Comparison of ENCODE assay signal across 24 cellular contexts in the genomic region with DNA sequence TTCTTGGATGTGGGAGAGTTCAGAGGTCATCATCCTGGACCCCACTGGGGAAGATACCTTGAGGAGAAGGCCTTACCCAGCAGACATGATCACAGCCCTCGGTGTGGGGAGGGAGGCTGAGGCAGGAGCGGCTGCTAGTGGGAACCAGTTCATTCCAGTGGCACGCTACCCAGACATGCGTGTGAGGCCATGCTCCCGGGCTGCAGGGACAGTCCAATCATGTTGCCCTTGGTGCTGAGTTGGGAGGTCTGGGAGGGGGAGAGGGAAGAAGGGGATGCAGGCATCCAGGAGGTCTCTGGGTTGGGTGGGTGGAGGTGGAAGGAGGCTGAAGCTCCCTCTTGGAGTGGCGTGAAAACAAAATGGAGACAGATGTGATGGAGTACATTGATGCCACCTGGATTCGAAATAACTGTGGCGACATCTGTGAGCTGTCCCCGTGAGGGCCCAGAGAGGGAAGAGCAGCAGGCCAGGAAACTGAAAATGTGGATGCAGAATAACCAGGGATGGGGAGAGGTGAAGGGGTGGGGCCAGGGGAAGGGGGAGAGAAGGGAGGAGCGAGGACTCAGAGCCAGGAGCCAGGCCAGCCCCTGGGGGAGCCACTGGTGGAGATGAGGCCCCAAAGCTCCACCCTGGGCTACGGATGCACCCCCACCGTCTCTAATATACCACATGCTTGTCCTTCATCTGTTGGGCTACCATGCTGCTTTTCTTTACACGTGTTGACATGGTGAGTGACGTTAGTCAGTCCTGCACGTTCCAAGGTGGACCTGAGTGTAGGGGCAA.
"Had no signal": no experiment of that assay in that cellular context is flagged by ENCODE, and none has a peak within 500 bp of the region (broad histone marks: within the 10 kb centered on the region; RNA-seq: fewer than 3 reads in every experiment).

No MANE protein-coding gene starts in this region.

- DNase-seq: activated CD4-positive, alpha-beta T cell treated with anti-CD3 and anti-CD28 coated beads, Interleukin-2, amount 10 ng/mL, durations not matched to agents 24 days and 14 days; activated CD8-positive, alpha-beta memory T cell treated with anti-CD3 and anti-CD28 coated beads for 24 hours; activated naive CD4-positive, alpha-beta T cell; activated naive CD8-positive, alpha-beta T cell treated with anti-CD3 and anti-CD28 coated beads, Interleukin-2, amount 10 ng/mL, durations not matched to agents 7 days and 5 days; body of pancreas; caudate nucleus; endodermal cell; foreskin melanocyte; glutamatergic neuron; hippocampal formation; islet precursor cell; left colon; lower lobe of right lung; natural killer cell; nucleus accumbens; retina; stimulated activated CD4-positive, alpha-beta T cell treated with anti-CD3 and anti-CD28 coated beads, Interleukin-12 subunit alpha, Interleukin-12 subunit beta, amount 100 ng/mL, for 4 hours; stimulated activated CD4-positive, alpha-beta T cell treated with anti-CD3 and anti-CD28 coated beads, Interleukin-1b, Interleukin-23, amount 100 ng/mL, for 48 hours; stimulated activated CD8-positive, alpha-beta memory T cell treated with anti-CD3 and anti-CD28 coated beads, Interleukin-4, amount 100 ng/mL, for 48 hours; trophoblast cell had no signal

- H3K27ac ChIP-seq: body of pancreas, lower lobe of right lung, vagina had no signal

- H3K4me1 ChIP-seq: body of pancreas, lower lobe of right lung, vagina had no signal

- H3K4me3 Mint-ChIP-seq: activated CD4-positive, alpha-beta T cell treated with anti-CD3 and anti-CD28 coated beads, Interleukin-2, amount 10 ng/mL, durations not matched to agents 24 days and 14 days; activated naive CD8-positive, alpha-beta T cell treated with anti-CD3 and anti-CD28 coated beads, Interleukin-2, amount 10 ng/mL, durations not matched to agents 7 days and 5 days; activated T-helper 1 cell treated with anti-CD3 and anti-CD28 coated beads, Interleukin-12 subunit alpha, Interleukin-12 subunit beta, Interleukin-2, Interleukin-4 antibody, amounts not matched to agents 30 ng/mL and 10 ng/mL and 1 ng/mL, durations not matched to agents 14 hours and 24 hours and 36 hours; endodermal cell; natural killer cell; stimulated activated naive CD8-positive, alpha-beta T cell treated with anti-CD3 and anti-CD28 coated beads, Interleukin-15, Interleukin-2, amounts not matched to agents 100 ng/mL and 50 ng/mL, for 24 hours had no signal

- H3K9me3 Mint-ChIP-seq: activated CD4-positive, alpha-beta T cell treated with anti-CD3 and anti-CD28 coated beads, Interleukin-2, amount 10 ng/mL, durations not matched to agents 24 days and 14 days; activated naive CD8-positive, alpha-beta T cell treated with anti-CD3 and anti-CD28 coated beads, Interleukin-2, amount 10 ng/mL, durations not matched to agents 7 days and 5 days; activated T-helper 1 cell treated with anti-CD3 and anti-CD28 coated beads, Interleukin-12 subunit alpha, Interleukin-12 subunit beta, Interleukin-2, Interleukin-4 antibody, amounts not matched to agents 30 ng/mL and 10 ng/mL and 1 ng/mL, durations not matched to agents 14 hours and 24 hours and 36 hours; endodermal cell; natural killer cell; stimulated activated naive CD8-positive, alpha-beta T cell treated with anti-CD3 and anti-CD28 coated beads, Interleukin-15, Interleukin-2, amounts not matched to agents 100 ng/mL and 50 ng/mL, for 24 hours had no signal

- H3K27ac Mint-ChIP-seq: activated CD4-positive, alpha-beta T cell treated with anti-CD3 and anti-CD28 coated beads, Interleukin-2, amount 10 ng/mL, durations not matched to agents 24 days and 14 days; activated naive CD8-positive, alpha-beta T cell treated with anti-CD3 and anti-CD28 coated beads, Interleukin-2, amount 10 ng/mL, durations not matched to agents 7 days and 5 days; endodermal cell; stimulated activated naive CD8-positive, alpha-beta T cell treated with anti-CD3 and anti-CD28 coated beads, Interleukin-15, Interleukin-2, amounts not matched to agents 100 ng/mL and 50 ng/mL, for 24 hours had no signal

- H3K27me3 ChIP-seq: body of pancreas, vagina had no signal

- FAIRE-seq: colon had no signal

- H3K9me3 ChIP-seq: body of pancreas, lower lobe of right lung, vagina had no signal

- H3K4me3 ChIP-seq: body of pancreas, lower lobe of right lung, vagina had no signal

- H3K27me3 Mint-ChIP-seq: activated CD4-positive, alpha-beta T cell treated with anti-CD3 and anti-CD28 coated beads, Interleukin-2, amount 10 ng/mL, durations not matched to agents 24 days and 14 days; activated naive CD8-positive, alpha-beta T cell treated with anti-CD3 and anti-CD28 coated beads, Interleukin-2, amount 10 ng/mL, durations not matched to agents 7 days and 5 days; stimulated activated naive CD8-positive, alpha-beta T cell treated with anti-CD3 and anti-CD28 coated beads, Interleukin-15, Interleukin-2, amounts not matched to agents 100 ng/mL and 50 ng/mL, for 24 hours had no signal

- H3K4me1 Mint-ChIP-seq: activated naive CD8-positive, alpha-beta T cell treated with anti-CD3 and anti-CD28 coated beads, Interleukin-2, amount 10 ng/mL, durations not matched to agents 7 days and 5 days; endodermal cell had no signal

- ATAC-seq: body of pancreas, left colon, lower lobe of right lung had no signal
